Comparison of ENCODE assay signal across 1 cellular context in the genomic region with DNA sequence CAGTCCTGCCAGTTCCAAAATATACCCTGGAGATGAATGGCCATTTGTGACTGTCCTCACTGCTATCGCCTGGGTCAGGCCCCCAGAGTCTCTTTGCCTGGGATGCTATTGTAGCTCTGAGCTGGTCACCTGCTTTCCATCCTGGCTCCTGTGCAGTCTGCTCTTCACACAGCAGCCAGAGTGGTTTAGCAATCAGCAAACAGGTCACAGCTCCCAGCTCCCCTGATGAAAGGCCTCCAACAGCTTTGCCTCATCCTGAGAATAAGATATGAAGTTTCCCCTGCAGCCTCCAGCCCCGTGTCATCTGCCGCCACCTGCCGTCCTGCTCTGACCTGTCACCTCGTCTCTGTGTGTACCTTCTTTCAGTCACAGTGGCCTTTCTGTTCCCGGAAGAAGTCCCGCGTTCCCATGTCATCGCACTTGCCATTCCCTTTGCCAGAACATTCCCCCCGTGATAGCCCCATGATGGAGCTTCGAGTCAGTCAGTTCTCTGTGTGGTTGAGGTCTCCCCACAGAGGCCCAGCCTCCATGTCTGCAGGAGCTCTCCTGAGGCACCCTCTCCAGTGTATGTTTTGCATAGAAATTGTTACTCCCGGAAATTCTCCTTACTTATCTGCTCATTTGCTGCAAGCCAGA.
TF ChIP-seq lines count a peak whose summit lies in the region.

No MANE protein-coding gene starts in this region.

TF ChIP-seq in SK-N-SH treated with all-trans-retinoic acid at 6 μM for 48 hours, 23 proteins besides CTCF, POLR2A, EP300 and RAD21 (continued from another document):
- TF ChIP-seq, protein P1, sequence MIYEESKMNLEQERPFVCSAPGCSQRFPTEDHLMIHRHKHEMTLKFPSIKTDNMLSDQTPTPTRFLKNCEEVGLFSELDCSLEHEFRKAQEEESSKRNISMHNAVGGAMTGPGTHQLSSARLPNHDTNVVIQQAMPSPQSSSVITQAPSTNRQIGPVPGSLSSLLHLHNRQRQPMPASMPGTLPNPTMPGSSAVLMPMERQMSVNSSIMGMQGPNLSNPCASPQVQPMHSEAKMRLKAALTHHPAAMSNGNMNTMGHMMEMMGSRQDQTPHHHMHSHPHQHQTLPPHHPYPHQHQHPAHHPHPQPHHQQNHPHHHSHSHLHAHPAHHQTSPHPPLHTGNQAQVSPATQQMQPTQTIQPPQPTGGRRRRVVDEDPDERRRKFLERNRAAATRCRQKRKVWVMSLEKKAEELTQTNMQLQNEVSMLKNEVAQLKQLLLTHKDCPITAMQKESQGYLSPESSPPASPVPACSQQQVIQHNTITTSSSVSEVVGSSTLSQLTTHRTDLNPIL (CRISPR knock-in tag; IDR thresholded peaks at IDR 0.05; ENCODE audit: low read depth), result no peak
- TF ChIP-seq, protein P2, sequence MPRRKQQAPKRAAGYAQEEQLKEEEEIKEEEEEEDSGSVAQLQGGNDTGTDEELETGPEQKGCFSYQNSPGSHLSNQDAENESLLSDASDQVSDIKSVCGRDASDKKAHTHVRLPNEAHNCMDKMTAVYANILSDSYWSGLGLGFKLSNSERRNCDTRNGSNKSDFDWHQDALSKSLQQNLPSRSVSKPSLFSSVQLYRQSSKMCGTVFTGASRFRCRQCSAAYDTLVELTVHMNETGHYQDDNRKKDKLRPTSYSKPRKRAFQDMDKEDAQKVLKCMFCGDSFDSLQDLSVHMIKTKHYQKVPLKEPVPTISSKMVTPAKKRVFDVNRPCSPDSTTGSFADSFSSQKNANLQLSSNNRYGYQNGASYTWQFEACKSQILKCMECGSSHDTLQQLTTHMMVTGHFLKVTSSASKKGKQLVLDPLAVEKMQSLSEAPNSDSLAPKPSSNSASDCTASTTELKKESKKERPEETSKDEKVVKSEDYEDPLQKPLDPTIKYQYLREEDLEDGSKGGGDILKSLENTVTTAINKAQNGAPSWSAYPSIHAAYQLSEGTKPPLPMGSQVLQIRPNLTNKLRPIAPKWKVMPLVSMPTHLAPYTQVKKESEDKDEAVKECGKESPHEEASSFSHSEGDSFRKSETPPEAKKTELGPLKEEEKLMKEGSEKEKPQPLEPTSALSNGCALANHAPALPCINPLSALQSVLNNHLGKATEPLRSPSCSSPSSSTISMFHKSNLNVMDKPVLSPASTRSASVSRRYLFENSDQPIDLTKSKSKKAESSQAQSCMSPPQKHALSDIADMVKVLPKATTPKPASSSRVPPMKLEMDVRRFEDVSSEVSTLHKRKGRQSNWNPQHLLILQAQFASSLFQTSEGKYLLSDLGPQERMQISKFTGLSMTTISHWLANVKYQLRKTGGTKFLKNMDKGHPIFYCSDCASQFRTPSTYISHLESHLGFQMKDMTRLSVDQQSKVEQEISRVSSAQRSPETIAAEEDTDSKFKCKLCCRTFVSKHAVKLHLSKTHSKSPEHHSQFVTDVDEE (CRISPR knock-in tag; IDR thresholded peaks at IDR 0.05), result no peak
